Comparison of ENCODE assay signal across 1 cellular context in genomic region chr18:63795611-63796010, GRCh38.
TF ChIP-seq lines count a peak whose summit lies in the region.

No MANE protein-coding gene starts in this region.

TF ChIP-seq in IMR-90, 13 proteins besides CTCF, POLR2A, EP300 and RAD21:
- TF ChIP-seq BHLHE40 (IDR thresholded peaks at IDR 0.05; ENCODE audit: low read depth, low read length) (no peak), CHD1 (IDR thresholded peaks at IDR 0.05; ENCODE audit: low read depth, low read length) (no peak), ELK1 (IDR thresholded peaks at IDR 0.05; ENCODE audit: borderline replicate concordance, low read depth, low read length) (no peak), SMC3 (IDR thresholded peaks at IDR 0.05; ENCODE audit: low read depth, low read length) (no peak), MAFK (IDR thresholded peaks at IDR 0.05; ENCODE audit: low read depth, low read length) (no peak), RCOR1 (IDR thresholded peaks at IDR 0.05; ENCODE audit: insufficient replicate concordance, low read length) (no peak), CEBPB (IDR thresholded peaks at IDR 0.05; ENCODE audit: low read depth, low read length) (no peak), NFE2L2 (IDR thresholded peaks at IDR 0.05; ENCODE audit: low read depth, low read length) (no peak), FOS (IDR thresholded peaks at IDR 0.05; ENCODE audit: low read depth, low read length) (no peak), USF2 (IDR thresholded peaks at IDR 0.05; ENCODE audit: low read depth, low read length) (no peak), MAZ (IDR thresholded peaks at IDR 0.05; ENCODE audit: borderline replicate concordance, low read depth, low read length) (no peak), RFX5 (IDR thresholded peaks at IDR 0.05; ENCODE audit: low read depth, low read length) (no peak), MXI1 (IDR thresholded peaks at IDR 0.05; ENCODE audit: borderline replicate concordance, low read depth, low read length) (no peak)
